ENCODE assay signal across 8 cellular contexts in the genomic region with DNA sequence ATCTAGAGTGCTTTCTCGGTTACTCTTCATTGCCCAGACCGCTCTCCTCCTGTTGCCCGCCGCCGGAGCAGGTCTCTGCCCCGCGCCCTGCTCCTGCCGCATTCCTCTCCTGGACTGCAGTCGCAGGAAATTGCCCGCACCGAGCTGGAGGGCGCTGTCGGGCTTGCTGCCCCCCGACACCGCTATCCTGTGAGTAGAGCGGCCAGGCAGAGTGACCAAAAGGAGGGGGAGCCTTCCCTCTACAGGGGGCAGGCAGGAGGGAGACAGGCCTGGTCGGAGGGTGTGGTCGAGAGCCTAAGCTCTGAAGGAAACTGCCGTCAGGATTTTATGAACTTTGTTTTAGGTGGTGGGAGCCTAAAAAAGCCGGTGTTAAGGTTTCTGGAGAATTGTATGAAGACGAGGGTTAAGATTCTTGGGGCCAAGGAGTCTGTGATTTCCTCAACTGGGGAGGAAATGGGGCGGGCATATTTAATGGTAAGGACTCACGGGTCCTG. TPM values are rescaled to one million over a fixed set of nuclear protein-coding genes. Genes with fewer than 3 reads are reported as not detected.
DNase-seq lines count a peak whose midpoint lies in the region; ATAC-seq and TF ChIP-seq lines count a peak whose summit lies in the region.

No MANE protein-coding gene starts in this region.

- peaks cover 52% of the 10 kb centered on the region for H3K79me2 ChIP-seq in GM23338 (replicated peaks; ENCODE audit: insufficient read depth)
- H3K79me2 ChIP-seq in Loucy (ENCODE audit: insufficient read depth, low read length): peaks cover 40% of the 10 kb centered on the region
- peaks cover 53% of the 10 kb centered on the region for H3K79me2 ChIP-seq in mammary epithelial cell (ENCODE audit: insufficient read depth, low read length)

- peaks cover 17% of the 10 kb centered on the region for H3K27me3 Mint-ChIP-seq in GM23338 (ENCODE audit: insufficient read depth, low read depth, poor library complexity)

- H3F3A ChIP-seq in GM23338 (replicated peaks; ENCODE audit: low read depth): 0 out of 2 replicates have a peak, but pooled peaks cover 7% of the 10 kb centered on the region
- no peaks in the 10 kb centered on the region for H3F3A ChIP-seq in Loucy (ENCODE audit: low read depth)

- H3K27ac Mint-ChIP-seq in GM23338: peak overlapping the region; percentile 98

- H3K4me3 ChIP-seq in GM23338: peak overlapping the region; percentile 71
- H3K4me3 ChIP-seq in Loucy (ENCODE audit: low read length, poor library complexity, severe bottlenecking): peak overlapping the region; percentile 86
- peak overlapping the region; percentile 65 to 92 (median 86) for H3K4me3 ChIP-seq in mammary epithelial cell (replicated peaks in 1 of 3; ENCODE audit: insufficient read depth in 1 of 3, low read depth in 2 of 3, low read length in 3 of 3)
- peak overlapping the region; percentile 86 to 99 (median 98) for H3K4me3 ChIP-seq in subcutaneous abdominal adipose tissue (ENCODE audit: low read depth in 1 of 5, low read length in 5 of 5)

- BruUV-seq in mammary epithelial cell (replicated peaks; lab: Mats Ljungman, UMichigan): TSS peak; percentile 45

- no peak overlapping the region for H2AFZ ChIP-seq in GM23338
- H2AFZ ChIP-seq in Loucy (ENCODE audit: low read length): peak overlapping the region; percentile 96
- peak overlapping the region; percentile 95 for H2AFZ ChIP-seq in mammary epithelial cell (ENCODE audit: low read depth, low read length)

- CTCF ChIA-PET in mammary epithelial cell (lab: Charles Lee; ENCODE audit: low non-redundant PET): interaction anchor here (0.6 to 1.6 kb wide), 6 partner anchors 24 to 358 kb away, joined by 3 to 7 read pairs (median 4); a partner anchor contains a TSS

- peak; percentile 56 to 59 for TF ChIP-seq CTCF in GM23338 (conservative IDR thresholded peaks at IDR 0.05; ENCODE audit: low read depth in 2 of 2)
- peak; percentile 54 for TF ChIP-seq CTCF in Loucy (conservative IDR thresholded peaks at IDR 0.05; ENCODE audit: low read length)
- peak; percentile 14 to 62 for TF ChIP-seq CTCF in mammary epithelial cell (conservative IDR thresholded peaks at IDR 0.05 in 1 of 2, IDR thresholded peaks at IDR 0.05 in 1 of 2; ENCODE audit: extremely low read depth in 1 of 2, insufficient read depth in 1 of 2, low read depth in 1 of 2, low read length in 2 of 2)

- no peaks in the 10 kb centered on the region for H3K9me3 ChIP-seq in Loucy (ENCODE audit: insufficient read depth, low read depth, low read length)
- H3K9me3 ChIP-seq in mammary epithelial cell (replicated peaks; ENCODE audit: insufficient read depth, low read length): no peaks in the 10 kb centered on the region
- no peaks in the 10 kb centered on the region for H3K9me3 ChIP-seq in subcutaneous abdominal adipose tissue (ENCODE audit: control insufficient read depth in 5 of 5, low read length in 5 of 5)

- H3K27ac ChIP-seq in GM23338 (ENCODE audit: low read depth) (peak overlapping the region; percentile 91), mammary epithelial cell (ENCODE audit: insufficient read depth, low read depth, low read length) (peak overlapping the region; percentile 75), subcutaneous abdominal adipose tissue (ENCODE audit: low read depth, low read length) (peak overlapping the region; percentile 91)

- H3K36me3 Mint-ChIP-seq in GM23338 (ENCODE audit: low read depth): peaks cover 35% of the 10 kb centered on the region

- H3K4me1 ChIP-seq in GM23338 (ENCODE audit: insufficient read depth) (peaks cover 15% of the 10 kb centered on the region), Loucy (ENCODE audit: insufficient read depth, low read length, poor library complexity, severe bottlenecking) (peaks cover 19% of the 10 kb centered on the region), mammary epithelial cell (ENCODE audit: insufficient read depth, low read length) (peaks cover 11% of the 10 kb centered on the region), subcutaneous abdominal adipose tissue (ENCODE audit: control insufficient read depth in 5 of 5, insufficient read depth in 5 of 5, low read length in 5 of 5) (peaks cover 2 to 40% (median 25%) of the 10 kb centered on the region in 5 donors)

- H4K20me1 ChIP-seq in GM23338 (replicated peaks; ENCODE audit: insufficient read depth) (peaks cover 28% of the 10 kb centered on the region), Loucy (ENCODE audit: insufficient read depth, low read length, poor library complexity, severe bottlenecking) (peaks cover 30% of the 10 kb centered on the region), mammary epithelial cell (ENCODE audit: insufficient read depth, low read length) (peaks cover 2% of the 10 kb centered on the region)

- H3K36me3 ChIP-seq in GM23338 (ENCODE audit: insufficient read depth) (peaks cover 14% of the 10 kb centered on the region; the same call in 1 of the 2 replicates), Loucy (ENCODE audit: insufficient read depth, low read length) (no peaks in the 10 kb centered on the region), mammary epithelial cell (ENCODE audit: insufficient read depth, low read length) (peaks cover 4% of the 10 kb centered on the region), subcutaneous abdominal adipose tissue (ENCODE audit: control insufficient read depth in 5 of 5, insufficient read depth in 5 of 5, low read length in 5 of 5) (peaks cover 0 to 6% (median 2%) of the 10 kb centered on the region in 5 donors)

- DNase-seq in NCI-H748 (lab: John Stamatoyannopoulos, UW; ENCODE audit: unreplicated experiment) (peak; percentile 80), NCI-H748 treated with DMSO at 0.1 percent for 48 hours (lab: John Stamatoyannopoulos, UW) (no peak), GM23338 (ENCODE audit: low spot score) (peak; percentile 87), mammary epithelial cell (no peak), left colon (peak; percentile 70 to 71), A172 (ENCODE audit: low spot score) (no peak)

- intact Hi-C loops in mammary epithelial cell (cut with micrococcal nuclease) (loop anchor here (2.0 to 5.0 kb wide), 5 partner anchors 117 to 604 kb away; a partner anchor contains a TSS), left colon (cut with DNase I, micrococcal nuclease) (no loop called here)

- WGBS in mammary epithelial cell (ENCODE audit: low coverage, missing lambda C conversion rate): 3% methylated on average over 16 of the region's 23 CpGs

- ATAC-seq in GM23338 (peak; percentile 67), left colon (peak; percentile 47)

- H3K4me2 ChIP-seq in GM23338 (peak overlapping the region; percentile 83), Loucy (ENCODE audit: low read depth, low read length, poor library complexity, severe bottlenecking) (peak overlapping the region; percentile 92), mammary epithelial cell (ENCODE audit: insufficient read depth, low read depth, low read length) (peak overlapping the region; percentile 94)

- in situ Hi-C loops in mammary epithelial cell (cut with MboI; ENCODE audit: low sequenced_read_pairs in 2 of 2): loop anchor here in 1 of 2 donors (10.0 kb wide), 2 partner anchors 189 to 349 kb away; no protein-coding TSS in a partner anchor

- H3K27me3 ChIP-seq in GM23338 (ENCODE audit: insufficient read depth) (no peaks in the 10 kb centered on the region), Loucy (ENCODE audit: insufficient read depth, low read length, poor library complexity, severe bottlenecking) (no peaks in the 10 kb centered on the region), mammary epithelial cell (ENCODE audit: insufficient read depth, low read length) (no peaks in the 10 kb centered on the region), subcutaneous abdominal adipose tissue (ENCODE audit: control insufficient read depth in 5 of 5, insufficient read depth in 4 of 5, low read length in 5 of 5) (no peaks in the 10 kb centered on the region)

- peaks cover 22% of the 10 kb centered on the region for H3K4me1 Mint-ChIP-seq in GM23338

- dilution Hi-C loops in mammary epithelial cell (cut with HindIII; ENCODE audit: low sequenced_read_pairs): no loop called here

- H3K9ac ChIP-seq in Loucy (ENCODE audit: low read depth, low read length, poor library complexity, severe bottlenecking): peak overlapping the region; percentile 83
- H3K9ac ChIP-seq in mammary epithelial cell (ENCODE audit: insufficient read depth, low read length): peak overlapping the region; percentile 79
- H3K9ac ChIP-seq in subcutaneous abdominal adipose tissue (ENCODE audit: low read length in 5 of 5): peak overlapping the region; percentile 88 to 95 (median 92)

- H3K9me2 ChIP-seq in GM23338 (ENCODE audit: insufficient read depth): no peaks in the 10 kb centered on the region
- no peaks in the 10 kb centered on the region for H3K9me2 ChIP-seq in Loucy (replicated peaks; ENCODE audit: low read depth, low read length)

- peaks cover 1% of the 10 kb centered on the region for H3K9me3 Mint-ChIP-seq in GM23338

- H3K4me3 Mint-ChIP-seq in GM23338: peak overlapping the region; percentile 98

TF ChIP-seq in GM23338, 12 proteins besides CTCF, POLR2A, EP300 and RAD21 (continues in another document):
- TF ChIP-seq, protein P1, sequence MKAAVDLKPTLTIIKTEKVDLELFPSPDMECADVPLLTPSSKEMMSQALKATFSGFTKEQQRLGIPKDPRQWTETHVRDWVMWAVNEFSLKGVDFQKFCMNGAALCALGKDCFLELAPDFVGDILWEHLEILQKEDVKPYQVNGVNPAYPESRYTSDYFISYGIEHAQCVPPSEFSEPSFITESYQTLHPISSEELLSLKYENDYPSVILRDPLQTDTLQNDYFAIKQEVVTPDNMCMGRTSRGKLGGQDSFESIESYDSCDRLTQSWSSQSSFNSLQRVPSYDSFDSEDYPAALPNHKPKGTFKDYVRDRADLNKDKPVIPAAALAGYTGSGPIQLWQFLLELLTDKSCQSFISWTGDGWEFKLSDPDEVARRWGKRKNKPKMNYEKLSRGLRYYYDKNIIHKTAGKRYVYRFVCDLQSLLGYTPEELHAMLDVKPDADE (IDR thresholded peaks at IDR 0.05): no peak
- TF ChIP-seq JUNB (IDR thresholded peaks at IDR 0.05; ENCODE audit: unreplicated experiment) (no peak), ZNF114 (CRISPR knock-in tag; IDR thresholded peaks at IDR 0.05) (no peak), EZH2phosphoT487 (IDR thresholded peaks at IDR 0.05; ENCODE audit: unreplicated experiment) (no peak), EZH2 (IDR thresholded peaks at IDR 0.05; ENCODE audit: low read depth, unreplicated experiment) (no peak)

RNA-seq across cellular contexts. Expression of a gene that starts 0.5 kb away (rescaled TPM):
- 40.4 and 41.8 TPM in 2 replicates for total RNA-seq in GM23338 (2014; rRNA removed; shearing (Covaris generic))
- polyA plus RNA-seq in GM23338 (2016; fragmentation: Nextera tagmentation; extraction: Ambion mirVana) (7.7 and 10.0 TPM in 2 replicates), mammary epithelial cell (4.6 TPM)
- total RNA-seq in mammary epithelial cell (10 to 100 TPM; 11.6 to 17.3 TPM), left colon (10 to 100 TPM; 16.4 to 20.1 TPM)
- polyA minus RNA-seq in mammary epithelial cell: 7.1 TPM
- total RNA-seq in A172 (2014; rRNA removed; shearing (Covaris generic)): 5.1 and 6.3 TPM in 2 replicates

Comparison
In these comparisons a context has a peak if more than half of its experiments do, and no peak if none do; other contexts are left out.
1. DNase-seq: peak in NCI-H748 (single experiment), GM23338 (single experiment) and left colon (2 of 2); none in NCI-H748 treated with DMSO at 0.1 percent for 48 hours (single experiment), mammary epithelial cell (single experiment) and A172 (single experiment).
2. Peak in every context shown above with its lines, with median percentiles within 50 percentile points of each other: H3K27ac ChIP-seq, H3K4me2 ChIP-seq, H3K4me3 ChIP-seq, CTCF ChIP-seq and H3K9ac ChIP-seq.